In genomic region chr22:43151251-43152000, GRCh38 we compare ENCODE assay signal across 8 cellular contexts. TPM values are rescaled to one million over a fixed set of nuclear protein-coding genes. Genes with fewer than 3 reads are reported as not detected.
A peak's percentile ranks its signal among the peaks of the same experiment; 100 is the strongest.
DNase-seq lines count a peak whose midpoint lies in the region; TF ChIP-seq lines count a peak whose summit lies in the region.

Gene TSPO, plus strand, starts transcription at chr22:43151559. Its CDS starts 7,680 bp downstream, at chr22:43159239.

- DNase-seq in A673 (ENCODE audit: low spot score): peak; percentile 75
- DNase-seq in RWPE1 (ENCODE audit: low spot score): peak; percentile 46
- peak; percentile 74 for DNase-seq in activated naive CD4-positive, alpha-beta T cell treated with anti-CD3 and anti-CD28 coated beads, Interleukin-2, amount 10 ng/mL, durations not matched to agents 7 days and 5 days
- peak; percentile 83 for DNase-seq in germinal center (ENCODE audit: low spot score)
- peak; percentile 14 for DNase-seq in neuronal stem cell (ENCODE audit: low spot score)
- DNase-seq in superior temporal gyrus (ENCODE audit: extremely low spot score): peak; percentile 45
- no peak for DNase-seq in NCI-H2107 (lab: John Stamatoyannopoulos, UW)

- peak within 1 kb of the TSS; percentile 98 for H2AK5ac ChIP-seq in neuronal stem cell (ENCODE audit: low read depth, low read length)

- H3K4me1 Mint-ChIP-seq in activated naive CD4-positive, alpha-beta T cell treated with anti-CD3 and anti-CD28 coated beads, Interleukin-2, amount 10 ng/mL, durations not matched to agents 7 days and 5 days: peaks cover 45% of the 10 kb centered on the region

- H3K4me2 ChIP-seq in neuronal stem cell (ENCODE audit: insufficient read depth, low read length, poor library complexity, severe bottlenecking): peak within 1 kb of the TSS; percentile 86

- no peak for TF ChIP-seq CTCF in A673 (conservative IDR thresholded peaks at IDR 0.05; ENCODE audit: low read depth, low read length)
- no peak for TF ChIP-seq CTCF in RWPE1 (conservative IDR thresholded peaks at IDR 0.05; ENCODE audit: low read depth)

- H3K4me1 ChIP-seq in A673 (ENCODE audit: insufficient read depth, low read length, poor library complexity, severe bottlenecking) (no peaks in the 10 kb centered on the region), neuronal stem cell (ENCODE audit: control insufficient read depth in 2 of 2, insufficient read depth in 1 of 2, low read depth in 1 of 2, low read length in 2 of 2) (peaks cover 8 to 13% of the 10 kb centered on the region in 2 donors)

- H4K8ac ChIP-seq in neuronal stem cell (ENCODE audit: low read depth, low read length): no peak within 1 kb of the TSS

- BruUV-seq in A673 (replicated peaks; lab: Mats Ljungman, UMichigan): no TSS peak

- TF ChIP-seq POLR2A in GM19099 (IDR thresholded peaks at IDR 0.05; ENCODE audit: extremely low read depth, insufficient read length, low read depth): peak; percentile 31

- no peaks in the 10 kb centered on the region for H3K9me3 Mint-ChIP-seq in activated naive CD4-positive, alpha-beta T cell treated with anti-CD3 and anti-CD28 coated beads, Interleukin-2, amount 10 ng/mL, durations not matched to agents 7 days and 5 days

- H3K4me3 ChIP-seq in A673 (ENCODE audit: low read depth, low read length, poor library complexity, severe bottlenecking): peak within 1 kb of the TSS; percentile 69
- H3K4me3 ChIP-seq in neuronal stem cell (ENCODE audit: low read length in 2 of 2): peak within 1 kb of the TSS; percentile 29 to 84

- peak within 1 kb of the TSS; percentile 90 for H2BK5ac ChIP-seq in neuronal stem cell (ENCODE audit: low read length)

- no peaks in the 10 kb centered on the region for H3K9me3 ChIP-seq in A673 (ENCODE audit: low read depth, low read length, poor library complexity, severe bottlenecking)
- peaks cover 0 to 7% of the 10 kb centered on the region in 2 donors for H3K9me3 ChIP-seq in neuronal stem cell (replicated peaks in 1 of 2; ENCODE audit: control insufficient read depth in 2 of 2, insufficient read depth in 1 of 2, low read depth in 1 of 2, low read length in 2 of 2)

- POLR2A ChIA-PET in A673 (lab: Charles Lee; ENCODE audit: low non-redundant PET): interaction anchor here (0.6 kb wide), 1 partner anchor 299 kb away, joined by 5 read pairs; no protein-coding TSS in a partner anchor
- POLR2A ChIA-PET in RWPE1 (lab: Yijun Ruan, JAX; ENCODE audit: low non-redundant PET): interaction anchor here (0.6 kb wide), 1 partner anchor 569 kb away, joined by 3 read pairs; no protein-coding TSS in a partner anchor

- H2BK15ac ChIP-seq in neuronal stem cell (ENCODE audit: low read length): peak within 1 kb of the TSS; percentile 99

- H3K4me3 Mint-ChIP-seq in activated naive CD4-positive, alpha-beta T cell treated with anti-CD3 and anti-CD28 coated beads, Interleukin-2, amount 10 ng/mL, durations not matched to agents 7 days and 5 days: peak within 1 kb of the TSS; percentile 88

- H3K9ac ChIP-seq in neuronal stem cell (ENCODE audit: low read depth, low read length, poor library complexity): peak within 1 kb of the TSS; percentile 70

- peak within 1 kb of the TSS; percentile 70 for H3K27ac ChIP-seq in A673 (ENCODE audit: low read depth, low read length, poor library complexity, severe bottlenecking)
- H3K27ac ChIP-seq in RWPE1: peak within 1 kb of the TSS; percentile 98
- no peak within 1 kb of the TSS for H3K27ac ChIP-seq in neuronal stem cell (replicated peaks; ENCODE audit: low read length)

- peak within 1 kb of the TSS; percentile 55 for H2AFZ ChIP-seq in neuronal stem cell (ENCODE audit: low read length)

- no peak within 1 kb of the TSS for H3K14ac ChIP-seq in neuronal stem cell (ENCODE audit: low read length)

- intact Hi-C loops in A673 (cut with micrococcal nuclease; ENCODE audit: unreplicated experiment): no loop called here

- peak within 1 kb of the TSS; percentile 90 for H3K27ac Mint-ChIP-seq in activated naive CD4-positive, alpha-beta T cell treated with anti-CD3 and anti-CD28 coated beads, Interleukin-2, amount 10 ng/mL, durations not matched to agents 7 days and 5 days

- CTCF ChIA-PET in A673 (lab: Charles Lee) (no interaction called here), RWPE1 (lab: Yijun Ruan, JAX) (interaction anchor here (1.2 kb wide), 1 partner anchor 16 kb away, joined by 3 read pairs; no protein-coding TSS in a partner anchor)
- CTCF ChIA-PET in activated naive CD4-positive, alpha-beta T cell treated with anti-CD3 and anti-CD28 coated beads, Interleukin-2, amount 10 ng/mL, durations not matched to agents 7 days and 5 days (lab: Charles Lee): interaction anchor here (0.9 kb wide), 1 partner anchor 8 kb away, joined by 3 read pairs; no protein-coding TSS in a partner anchor

- peaks cover 2% of the 10 kb centered on the region for H3K36me3 Mint-ChIP-seq in activated naive CD4-positive, alpha-beta T cell treated with anti-CD3 and anti-CD28 coated beads, Interleukin-2, amount 10 ng/mL, durations not matched to agents 7 days and 5 days

- peak within 1 kb of the TSS; percentile 63 for H2BK12ac ChIP-seq in neuronal stem cell (ENCODE audit: low read length)

- H3K23ac ChIP-seq in neuronal stem cell (ENCODE audit: low read depth, low read length, poor library complexity): peak within 1 kb of the TSS; percentile 95

- H3K79me1 ChIP-seq in neuronal stem cell (ENCODE audit: low read depth, low read length): peaks cover 3% of the 10 kb centered on the region

- no peaks in the 10 kb centered on the region for H3K27me3 Mint-ChIP-seq in activated naive CD4-positive, alpha-beta T cell treated with anti-CD3 and anti-CD28 coated beads, Interleukin-2, amount 10 ng/mL, durations not matched to agents 7 days and 5 days

- H3K27me3 ChIP-seq in A673 (replicated peaks; ENCODE audit: insufficient read depth, low read depth, low read length, poor library complexity) (no peaks in the 10 kb centered on the region), neuronal stem cell (ENCODE audit: control insufficient read depth in 3 of 3, insufficient read depth in 3 of 3, low read depth in 1 of 3, low read length in 3 of 3) (peaks cover 4 to 23% (median 22%) of the 10 kb centered on the region in 3 experiments)

- H3K18ac ChIP-seq in neuronal stem cell (ENCODE audit: low read length): peak within 1 kb of the TSS; percentile 96

- H2BK120ac ChIP-seq in neuronal stem cell (ENCODE audit: low read depth, low read length): no peak within 1 kb of the TSS

- WGBS in neuronal stem cell (ENCODE audit: extremely low coverage in 2 of 2, insufficient read length in 2 of 2, insufficient replicate concordance in 1 of 2), 2 donors: no CpG with 5 or more reads among the region's 75 CpGs

- H3K4ac ChIP-seq in neuronal stem cell (ENCODE audit: low read length): peak within 1 kb of the TSS; percentile 6

- H3K36me3 ChIP-seq in A673 (ENCODE audit: insufficient read depth, low read length, poor library complexity, severe bottlenecking) (no peaks in the 10 kb centered on the region), neuronal stem cell (replicated peaks in 1 of 2; ENCODE audit: control insufficient read depth in 2 of 2, insufficient read depth in 2 of 2, low read length in 2 of 2) (no peaks in the 10 kb centered on the region)

- peak within 1 kb of the TSS; percentile 38 for H4K91ac ChIP-seq in neuronal stem cell (ENCODE audit: low read depth, low read length, poor library complexity)

RNA-seq across cellular contexts. Expression of gene TSPO, which starts in this region (rescaled TPM):
- 105 and 127 TPM in 2 replicates for total RNA-seq in A673 (2021)
- 13.7 TPM for polyA plus RNA-seq in neuronal stem cell (2013, experiment 1 of 2)
- 13.8 TPM for polyA plus RNA-seq in neuronal stem cell (2013, experiment 2 of 2)
